In the genomic region with DNA sequence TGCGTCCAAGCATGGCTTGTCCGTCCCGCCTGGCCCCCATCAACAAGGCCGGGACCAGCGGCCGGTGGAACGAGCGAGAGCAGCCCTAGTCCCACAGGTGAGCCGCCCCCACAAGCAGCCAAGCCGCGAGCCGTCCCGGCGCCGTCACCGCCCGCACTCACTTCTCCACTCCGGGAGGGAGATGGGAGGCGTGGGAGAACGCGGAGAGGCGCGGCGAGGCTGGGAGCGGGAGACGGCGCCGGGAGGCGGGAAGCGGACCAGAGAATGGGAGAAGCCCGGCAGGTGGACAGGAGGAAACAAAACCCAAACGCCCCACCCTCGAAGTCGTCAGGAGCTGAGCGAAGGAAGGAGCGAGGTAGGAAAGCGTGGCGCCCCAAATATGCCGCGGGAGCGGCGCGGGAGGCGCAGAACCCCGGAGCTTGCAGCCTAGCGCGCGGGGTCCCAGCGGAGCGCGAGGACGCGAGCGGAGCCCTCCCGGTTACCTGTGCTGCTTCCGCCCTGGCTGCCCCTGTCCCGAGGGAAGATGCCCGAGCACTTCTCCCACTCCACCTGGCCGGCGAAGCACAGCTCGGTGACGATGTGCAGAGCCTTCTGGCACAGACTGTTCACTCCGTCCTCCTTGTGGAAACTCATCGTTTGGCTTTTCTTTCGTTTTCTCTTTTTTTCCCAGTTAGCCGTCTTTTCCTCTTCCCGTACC, we compare ENCODE assay signal across 8 cellular contexts. TPM values are rescaled to one million over a fixed set of nuclear protein-coding genes. Genes with fewer than 3 reads are reported as not detected.
A peak's percentile ranks its signal among the peaks of the same experiment; 100 is the strongest.
DNase-seq lines count a peak whose midpoint lies in the region; ATAC-seq and TF ChIP-seq lines count a peak whose summit lies in the region.

No MANE protein-coding gene starts in this region.

- H3K27ac ChIP-seq in lung (ENCODE audit: low read depth in 1 of 2, low read length in 1 of 2) (no peak overlapping the region), upper lobe of right lung (no peak overlapping the region), WERI-Rb-1 (no peak overlapping the region)

- TF ChIP-seq EP300 in Ishikawa (IDR thresholded peaks at IDR 0.05; ENCODE audit: borderline replicate concordance) = no peak

- peak; percentile 34 for ATAC-seq in lung (ENCODE audit: insufficient read depth, low FRiP score)
- ATAC-seq in upper lobe of right lung = peak; percentile 41

- TF ChIP-seq RAD21 in Ishikawa (IDR thresholded peaks at IDR 0.05; ENCODE audit: low read depth) = no peak

- no peak overlapping the region for H3K27ac Mint-ChIP-seq in dendritic cell treated with granulocyte-macrophage colony-stimulating factor and Interleukin-4, amounts not matched to agents 40 ng/mL and 50 ng/mL, for 4 days

- peak overlapping the region; percentile 67 for H3K4me3 Mint-ChIP-seq in dendritic cell treated with granulocyte-macrophage colony-stimulating factor and Interleukin-4, amounts not matched to agents 40 ng/mL and 50 ng/mL, for 4 days

- no peaks in the 10 kb centered on the region for H3K9me3 Mint-ChIP-seq in dendritic cell treated with granulocyte-macrophage colony-stimulating factor and Interleukin-4, amounts not matched to agents 40 ng/mL and 50 ng/mL, for 4 days

- H3K4me1 Mint-ChIP-seq in dendritic cell treated with granulocyte-macrophage colony-stimulating factor and Interleukin-4, amounts not matched to agents 40 ng/mL and 50 ng/mL, for 4 days (ENCODE audit: low read depth) = peaks cover 11% of the 10 kb centered on the region

- no peaks in the 10 kb centered on the region for H3K36me3 Mint-ChIP-seq in dendritic cell treated with granulocyte-macrophage colony-stimulating factor and Interleukin-4, amounts not matched to agents 40 ng/mL and 50 ng/mL, for 4 days (ENCODE audit: low read depth)

- WGBS in lung, 2 donors = 1 to 2% methylated on average over 67 of the region's 67 CpGs

- no peak for DNase-seq in AG09309 (ENCODE audit: low read depth)
- no peak for DNase-seq in lung (ENCODE audit: low spot score)
- peak; percentile 65 for DNase-seq in upper lobe of right lung
- no peak for DNase-seq in WERI-Rb-1
- DNase-seq in UCSD-AML1 (lab: John Stamatoyannopoulos, UW; ENCODE audit: unreplicated experiment) = no peak
- no peak for DNase-seq in SKM-1 treated with dmso at 0.1 percent for 144 hours (lab: John Stamatoyannopoulos, UW; ENCODE audit: unreplicated experiment)

- peaks cover 43% of the 10 kb centered on the region for H3K27me3 Mint-ChIP-seq in dendritic cell treated with granulocyte-macrophage colony-stimulating factor and Interleukin-4, amounts not matched to agents 40 ng/mL and 50 ng/mL, for 4 days

- peaks cover 3 to 7% of the 10 kb centered on the region in 2 donors for H3K9me3 ChIP-seq in lung (ENCODE audit: control insufficient read depth in 2 of 2, insufficient read depth in 1 of 2, low read length in 1 of 2)
- no peaks in the 10 kb centered on the region for H3K9me3 ChIP-seq in upper lobe of right lung
- H3K9me3 ChIP-seq in WERI-Rb-1 (ENCODE audit: severe bottlenecking) = peaks cover 12% of the 10 kb centered on the region

- H3K27me3 ChIP-seq in lung (ENCODE audit: control insufficient read depth, insufficient read depth) (peaks cover 18% of the 10 kb centered on the region), upper lobe of right lung (peaks cover 43% of the 10 kb centered on the region), WERI-Rb-1 (ENCODE audit: insufficient read depth, low read depth, severe bottlenecking) (peaks cover 85% of the 10 kb centered on the region)

- H3K36me3 ChIP-seq in lung (ENCODE audit: control insufficient read depth in 2 of 2, insufficient read depth in 2 of 2, low read length in 2 of 2) (no peaks in the 10 kb centered on the region), upper lobe of right lung (no peaks in the 10 kb centered on the region), WERI-Rb-1 (no peaks in the 10 kb centered on the region)

- H3K4me3 ChIP-seq in AG09309 (ENCODE audit: control insufficient read depth, low read depth, low read length) (peak overlapping the region; percentile 54), lung (peak overlapping the region; percentile 53), upper lobe of right lung (peak overlapping the region; percentile 52), WERI-Rb-1 (ENCODE audit: low read depth, low read length) (no peak overlapping the region)

- H3K4me1 ChIP-seq in lung (ENCODE audit: control insufficient read depth in 2 of 2, insufficient read depth in 2 of 2, low read length in 2 of 2) (peaks cover 0 to 7% of the 10 kb centered on the region in 2 donors), upper lobe of right lung (no peaks in the 10 kb centered on the region)

- intact Hi-C loops in dendritic cell treated with granulocyte-macrophage colony-stimulating factor and Interleukin-4, amounts not matched to agents 40 ng/mL and 50 ng/mL, for 4 days (cut with micrococcal nuclease) = no loop called here
- intact Hi-C loops in upper lobe of right lung (cut with DNase I) = no loop called here

- TF ChIP-seq CTCF in AG09309 (IDR thresholded peaks at IDR 0.05; ENCODE audit: control insufficient read depth, insufficient read depth, low read depth, low read length, missing control alignments) = no peak
- no peak for TF ChIP-seq CTCF in lung (IDR thresholded peaks at IDR 0.05; ENCODE audit: control extremely low read depth, extremely low read depth)
- TF ChIP-seq CTCF in upper lobe of right lung (IDR thresholded peaks at IDR 0.05) = no peak
- TF ChIP-seq CTCF in WERI-Rb-1 (IDR thresholded peaks at IDR 0.05; ENCODE audit: low read depth, low read length) = no peak

TF ChIP-seq in Ishikawa, 13 proteins besides CTCF, POLR2A, EP300 and RAD21:
- TF ChIP-seq EGR1 (IDR thresholded peaks at IDR 0.05) = no peak
- no peak for TF ChIP-seq NFIC (IDR thresholded peaks at IDR 0.05)
- TF ChIP-seq, protein P1, sequence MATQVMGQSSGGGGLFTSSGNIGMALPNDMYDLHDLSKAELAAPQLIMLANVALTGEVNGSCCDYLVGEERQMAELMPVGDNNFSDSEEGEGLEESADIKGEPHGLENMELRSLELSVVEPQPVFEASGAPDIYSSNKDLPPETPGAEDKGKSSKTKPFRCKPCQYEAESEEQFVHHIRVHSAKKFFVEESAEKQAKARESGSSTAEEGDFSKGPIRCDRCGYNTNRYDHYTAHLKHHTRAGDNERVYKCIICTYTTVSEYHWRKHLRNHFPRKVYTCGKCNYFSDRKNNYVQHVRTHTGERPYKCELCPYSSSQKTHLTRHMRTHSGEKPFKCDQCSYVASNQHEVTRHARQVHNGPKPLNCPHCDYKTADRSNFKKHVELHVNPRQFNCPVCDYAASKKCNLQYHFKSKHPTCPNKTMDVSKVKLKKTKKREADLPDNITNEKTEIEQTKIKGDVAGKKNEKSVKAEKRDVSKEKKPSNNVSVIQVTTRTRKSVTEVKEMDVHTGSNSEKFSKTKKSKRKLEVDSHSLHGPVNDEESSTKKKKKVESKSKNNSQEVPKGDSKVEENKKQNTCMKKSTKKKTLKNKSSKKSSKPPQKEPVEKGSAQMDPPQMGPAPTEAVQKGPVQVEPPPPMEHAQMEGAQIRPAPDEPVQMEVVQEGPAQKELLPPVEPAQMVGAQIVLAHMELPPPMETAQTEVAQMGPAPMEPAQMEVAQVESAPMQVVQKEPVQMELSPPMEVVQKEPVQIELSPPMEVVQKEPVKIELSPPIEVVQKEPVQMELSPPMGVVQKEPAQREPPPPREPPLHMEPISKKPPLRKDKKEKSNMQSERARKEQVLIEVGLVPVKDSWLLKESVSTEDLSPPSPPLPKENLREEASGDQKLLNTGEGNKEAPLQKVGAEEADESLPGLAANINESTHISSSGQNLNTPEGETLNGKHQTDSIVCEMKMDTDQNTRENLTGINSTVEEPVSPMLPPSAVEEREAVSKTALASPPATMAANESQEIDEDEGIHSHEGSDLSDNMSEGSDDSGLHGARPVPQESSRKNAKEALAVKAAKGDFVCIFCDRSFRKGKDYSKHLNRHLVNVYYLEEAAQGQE (IDR thresholded peaks at IDR 0.05; ENCODE audit: low read depth) = no peak
- peak; percentile 45; the same call in 1 of the 2 replicates for TF ChIP-seq MAX (IDR thresholded peaks at IDR 0.05)
- TF ChIP-seq, protein P2, sequence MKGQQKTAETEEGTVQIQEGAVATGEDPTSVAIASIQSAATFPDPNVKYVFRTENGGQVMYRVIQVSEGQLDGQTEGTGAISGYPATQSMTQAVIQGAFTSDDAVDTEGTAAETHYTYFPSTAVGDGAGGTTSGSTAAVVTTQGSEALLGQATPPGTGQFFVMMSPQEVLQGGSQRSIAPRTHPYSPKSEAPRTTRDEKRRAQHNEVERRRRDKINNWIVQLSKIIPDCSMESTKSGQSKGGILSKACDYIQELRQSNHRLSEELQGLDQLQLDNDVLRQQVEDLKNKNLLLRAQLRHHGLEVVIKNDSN (IDR thresholded peaks at IDR 0.05) = no peak

RNA-seq across cellular contexts. Expression of gene SYT10, which starts 0.6 kb away (rescaled TPM):
- total RNA-seq in lung (under 1 TPM; 0.12 to 0.17 TPM), upper lobe of right lung (not detected)
- polyA plus RNA-seq in lung = under 1 TPM in 1 of 2 donors, not detected in 1; 0.01 TPM
